12 cellular contexts compared by ENCODE assay signal in genomic region chr5:2756764-2757163, GRCh38. TPM values are rescaled to one million over a fixed set of nuclear protein-coding genes. Genes with fewer than 3 reads are reported as not detected.
DNase-seq lines count a peak whose midpoint lies in the region; ATAC-seq and TF ChIP-seq lines count a peak whose summit lies in the region.
"Had no signal": no experiment of that assay in that cellular context is flagged by ENCODE, and none has a peak within 500 bp of the region (broad histone marks: within the 10 kb centered on the region; RNA-seq: fewer than 3 reads in every experiment).

No MANE protein-coding gene starts in this region.

- TF ChIP-seq CTCF in type B pancreatic cell (conservative IDR thresholded peaks at IDR 0.05), result peak; percentile 41

- no peak overlapping the region for H2AK5ac ChIP-seq in mesenchymal stem cell (ENCODE audit: low read length, severe bottlenecking)

- no peak overlapping the region for H4K8ac ChIP-seq in mesenchymal stem cell (ENCODE audit: low read length)

- no peaks in the 10 kb centered on the region for H3K9me3 Mint-ChIP-seq in activated naive CD8-positive, alpha-beta T cell (ENCODE audit: low read depth)
- H3K9me3 Mint-ChIP-seq in activated naive CD8-positive, alpha-beta T cell treated with anti-CD3 and anti-CD28 coated beads, Interleukin-2, amount 50 U/mL, for 24 hours, result no peaks in the 10 kb centered on the region
- H3K9me3 Mint-ChIP-seq in type B pancreatic cell, result no peaks in the 10 kb centered on the region
- H3K9me3 Mint-ChIP-seq in activated CD4-positive, alpha-beta memory T cell treated with anti-CD3 and anti-CD28 coated beads for 36 hours, result no peaks in the 10 kb centered on the region

- 1% methylated on average over 28 of the region's 32 CpGs for WGBS in mesenchymal stem cell

- H2BK12ac ChIP-seq in mesenchymal stem cell (ENCODE audit: low read length in 2 of 2), result no peak overlapping the region

- POLR2A ChIA-PET in activated CD4-positive, alpha-beta memory T cell treated with anti-CD3 and anti-CD28 coated beads for 36 hours (lab: Charles Lee), result no interaction called here

- no peak overlapping the region for H3K23ac ChIP-seq in mesenchymal stem cell (ENCODE audit: low read length in 2 of 2)

- no peaks in the 10 kb centered on the region for H3K79me1 ChIP-seq in mesenchymal stem cell (replicated peaks; ENCODE audit: low read length, poor library complexity, severe bottlenecking)

- no peak overlapping the region for H2AFZ ChIP-seq in mesenchymal stem cell (ENCODE audit: low read depth, low read length)

- no peak overlapping the region for H4K91ac ChIP-seq in mesenchymal stem cell (ENCODE audit: low read length)

- no peak overlapping the region for H3K18ac ChIP-seq in mesenchymal stem cell (ENCODE audit: low read depth in 1 of 2, low read length in 2 of 2)

- H3K9ac ChIP-seq in mesenchymal stem cell (ENCODE audit: low read length), result peak overlapping the region; percentile 82

- H3K27me3 ChIP-seq in mesenchymal stem cell (ENCODE audit: control insufficient read depth in 1 of 2, insufficient read depth in 1 of 2, low read length in 2 of 2), result peaks cover 0 to 66% of the 10 kb centered on the region in 2 experiments

- CTCF ChIA-PET in activated CD4-positive, alpha-beta memory T cell treated with anti-CD3 and anti-CD28 coated beads for 36 hours (lab: Charles Lee), result no interaction called here

- peaks cover 22% of the 10 kb centered on the region for H3K4me1 Mint-ChIP-seq in activated naive CD8-positive, alpha-beta T cell (ENCODE audit: low read depth)
- H3K4me1 Mint-ChIP-seq in activated naive CD8-positive, alpha-beta T cell treated with anti-CD3 and anti-CD28 coated beads, Interleukin-2, amount 50 U/mL, for 24 hours, result peaks cover 10% of the 10 kb centered on the region
- H3K4me1 Mint-ChIP-seq in type B pancreatic cell (ENCODE audit: unreplicated experiment), result peaks cover 31% of the 10 kb centered on the region
- peaks cover 12% of the 10 kb centered on the region for H3K4me1 Mint-ChIP-seq in activated CD4-positive, alpha-beta memory T cell treated with anti-CD3 and anti-CD28 coated beads for 36 hours (ENCODE audit: low read depth)

- H3K9me3 ChIP-seq in mesenchymal stem cell (ENCODE audit: control insufficient read depth, low read length), result no peaks in the 10 kb centered on the region

- no peak overlapping the region for H2BK5ac ChIP-seq in mesenchymal stem cell (ENCODE audit: low read depth, low read length, poor library complexity, severe bottlenecking)

- H3K27me3 Mint-ChIP-seq in activated naive CD8-positive, alpha-beta T cell, result peaks cover 34% of the 10 kb centered on the region
- peaks cover 71% of the 10 kb centered on the region for H3K27me3 Mint-ChIP-seq in activated naive CD8-positive, alpha-beta T cell treated with anti-CD3 and anti-CD28 coated beads, Interleukin-2, amount 50 U/mL, for 24 hours
- peaks cover 55% of the 10 kb centered on the region for H3K27me3 Mint-ChIP-seq in type B pancreatic cell
- peaks cover 51% of the 10 kb centered on the region for H3K27me3 Mint-ChIP-seq in activated CD4-positive, alpha-beta memory T cell treated with anti-CD3 and anti-CD28 coated beads for 36 hours

- no peaks in the 10 kb centered on the region for H3K36me3 ChIP-seq in mesenchymal stem cell (ENCODE audit: control insufficient read depth in 1 of 2, insufficient read depth in 2 of 2, low read depth in 1 of 2, low read length in 2 of 2)

- intact Hi-C loops in activated CD4-positive, alpha-beta memory T cell treated with anti-CD3 and anti-CD28 coated beads for 36 hours (cut with micrococcal nuclease), result no loop called here

- no peak overlapping the region for H3K14ac ChIP-seq in mesenchymal stem cell (ENCODE audit: low read length in 2 of 2)

- peaks cover 13% of the 10 kb centered on the region for H3K4me1 ChIP-seq in mesenchymal stem cell (ENCODE audit: control insufficient read depth, insufficient read depth, low read depth, low read length)

- H3K4me2 ChIP-seq in mesenchymal stem cell (ENCODE audit: low read length, poor library complexity, severe bottlenecking), result peak overlapping the region; percentile 44

- H3K4me3 ChIP-seq in mesenchymal stem cell (ENCODE audit: insufficient read depth in 1 of 2, low read depth in 1 of 2, low read length in 2 of 2), result peak overlapping the region in 1 of 2 experiments; percentile 89

- no peaks in the 10 kb centered on the region for H3K36me3 Mint-ChIP-seq in activated naive CD8-positive, alpha-beta T cell
- H3K36me3 Mint-ChIP-seq in activated naive CD8-positive, alpha-beta T cell treated with anti-CD3 and anti-CD28 coated beads, Interleukin-2, amount 50 U/mL, for 24 hours (ENCODE audit: low read depth), result no peaks in the 10 kb centered on the region
- peaks cover 3% of the 10 kb centered on the region for H3K36me3 Mint-ChIP-seq in type B pancreatic cell
- peaks cover 3% of the 10 kb centered on the region for H3K36me3 Mint-ChIP-seq in activated CD4-positive, alpha-beta memory T cell treated with anti-CD3 and anti-CD28 coated beads for 36 hours

- no peak overlapping the region for H3K4ac ChIP-seq in mesenchymal stem cell (ENCODE audit: low read depth in 1 of 2, low read length in 2 of 2)

- H2BK15ac ChIP-seq in mesenchymal stem cell (ENCODE audit: low read depth, poor library complexity, severe bottlenecking), result no peak overlapping the region

- H3K4me3 Mint-ChIP-seq in activated naive CD8-positive, alpha-beta T cell, result peak overlapping the region; percentile 61
- H3K4me3 Mint-ChIP-seq in activated naive CD8-positive, alpha-beta T cell treated with anti-CD3 and anti-CD28 coated beads, Interleukin-2, amount 50 U/mL, for 24 hours, result no peak overlapping the region
- peak overlapping the region; percentile 90 for H3K4me3 Mint-ChIP-seq in type B pancreatic cell
- H3K4me3 Mint-ChIP-seq in activated CD4-positive, alpha-beta memory T cell treated with anti-CD3 and anti-CD28 coated beads for 36 hours, result no peak overlapping the region

- DNase-seq in activated naive CD8-positive, alpha-beta T cell treated with anti-CD3 and anti-CD28 coated beads, Interleukin-2, amount 50 U/mL, for 24 hours, result no peak
- DNase-seq in dermis blood vessel endothelial cell (peak; percentile 13), mesenchymal stem cell (no peak), type B pancreatic cell (ENCODE audit: extremely low spot score, unreplicated experiment) (no peak), GM19240 (ENCODE audit: insufficient read length, low spot score) (no peak), DMS79 treated with DMSO at 0.1 percent for 48 hours (lab: John Stamatoyannopoulos, UW) (no peak)
- DNase-seq in activated CD4-positive, alpha-beta memory T cell treated with anti-CD3 and anti-CD28 coated beads for 36 hours, result no peak
- DNase-seq: activated CD8-positive, alpha-beta memory T cell treated with anti-CD3 and anti-CD28 coated beads, Interleukin-2, amount 50 U/mL, for 48 hours; AML-193; effector memory CD4-positive, alpha-beta T cell; NCI-H146 had no signal

- no peak overlapping the region for H3K27ac Mint-ChIP-seq in activated naive CD8-positive, alpha-beta T cell
- no peak overlapping the region for H3K27ac Mint-ChIP-seq in activated naive CD8-positive, alpha-beta T cell treated with anti-CD3 and anti-CD28 coated beads, Interleukin-2, amount 50 U/mL, for 24 hours
- H3K27ac Mint-ChIP-seq in type B pancreatic cell, result peak overlapping the region; percentile 61
- H3K27ac Mint-ChIP-seq in activated CD4-positive, alpha-beta memory T cell treated with anti-CD3 and anti-CD28 coated beads for 36 hours, result no peak overlapping the region

- ATAC-seq in activated naive CD8-positive, alpha-beta T cell treated with anti-CD3 and anti-CD28 coated beads, Interleukin-2, amount 50 U/mL, for 24 hours, result no peak

- H2BK120ac ChIP-seq in mesenchymal stem cell (ENCODE audit: low read depth, low read length), result no peak overlapping the region

- H3K27ac ChIP-seq in mesenchymal stem cell (ENCODE audit: low read length, poor library complexity, severe bottlenecking), result no peak overlapping the region

RNA-seq across cellular contexts. Expression of gene IRX2, which starts 5.3 kb away (rescaled TPM):
- total RNA-seq in dermis blood vessel endothelial cell (0.33 and 1.7 TPM in 2 replicates), type B pancreatic cell (ENCODE audit: low replicate concordance) (31.4 and 42.2 TPM in 2 replicates)
- polyA plus RNA-seq in mesenchymal stem cell (2013, experiment 1 of 2), result 0.01 TPM
- not detected for polyA plus RNA-seq in mesenchymal stem cell (2013, experiment 2 of 2)
- total RNA-seq in activated CD4-positive, alpha-beta memory T cell treated with anti-CD3 and anti-CD28 coated beads for 36 hours, result not detected

Comparison
In these comparisons a context has a peak if more than half of its experiments do, and no peak if none do; other contexts are left out.
1. H3K4me3 Mint-ChIP-seq: peak in activated naive CD8-positive, alpha-beta T cell (single experiment) and type B pancreatic cell (single experiment); none in activated naive CD8-positive, alpha-beta T cell treated with anti-CD3 and anti-CD28 coated beads, Interleukin-2, amount 50 U/mL, for 24 hours (single experiment) and activated CD4-positive, alpha-beta memory T cell treated with anti-CD3 and anti-CD28 coated beads for 36 hours (single experiment).
2. RNA of gene IRX2, which starts 5.3 kb away (total RNA-seq): 31.4 to 42.2 TPM in type B pancreatic cell; 0.33 to 1.7 TPM in dermis blood vessel endothelial cell and not detected in activated CD4-positive, alpha-beta memory T cell treated with anti-CD3 and anti-CD28 coated beads for 36 hours; every median in the first group is over 10 times any median in the second.